Comparison of ENCODE assay signal across 14 cellular contexts in genomic region chr10:79059859-79060379, GRCh38. TPM values are rescaled to one million over a fixed set of nuclear protein-coding genes. Genes with fewer than 3 reads are reported as not detected.
DNase-seq lines count a peak whose midpoint lies in the region; ATAC-seq and TF ChIP-seq lines count a peak whose summit lies in the region.
"Had no signal": no experiment of that assay in that cellular context is flagged by ENCODE, and none has a peak within 500 bp of the region (broad histone marks: within the 10 kb centered on the region; RNA-seq: fewer than 3 reads in every experiment).

No MANE protein-coding gene starts in this region.

- no peak for TF ChIP-seq POLR2A in sigmoid colon (IDR thresholded peaks at IDR 0.05)

- H3K9ac ChIP-seq in MM.1S (ENCODE audit: low read length): no peak overlapping the region

- DNase-seq in DMS53 (lab: John Stamatoyannopoulos, UW) (peak; percentile 75), dorsolateral prefrontal cortex (peak in 8 of 10 donors; percentile 66 to 81 (median 74)), lower lobe of right lung (peak; percentile 43), sigmoid colon (peak; percentile 71), MM.1S (no peak), HCEC 1CT (no peak)
- DNase-seq: activated CD4-positive, alpha-beta T cell treated with anti-CD3 and anti-CD28 coated beads for 1 hour; DMS79 treated with DMSO at 0.1 percent for 48 hours; foreskin keratinocyte; NCI-H2171 treated with DMSO at 0.1 percent for 48 hours; stimulated activated CD4-positive, alpha-beta T cell treated with anti-CD3 and anti-CD28 coated beads, Interleukin-15, amount 100 ng/mL, for 24 hours had no signal

- H3K36me3 ChIP-seq in lower lobe of right lung (no peaks in the 10 kb centered on the region), sigmoid colon (no peaks in the 10 kb centered on the region), MM.1S (replicated peaks; ENCODE audit: insufficient read depth, low read length) (no peaks in the 10 kb centered on the region)
- H3K36me3 ChIP-seq: upper lobe of left lung had no signal

- H3K27me3 ChIP-seq in dorsolateral prefrontal cortex (no peaks in the 10 kb centered on the region), lower lobe of right lung (ENCODE audit: low read depth) (no peaks in the 10 kb centered on the region), sigmoid colon (no peaks in the 10 kb centered on the region), MM.1S (replicated peaks; ENCODE audit: insufficient read depth, low read length) (no peaks in the 10 kb centered on the region)
- H3K27me3 ChIP-seq: upper lobe of left lung had no signal

- 18 to 65% methylated on average over 11 of the region's 11 CpGs for WGBS in sigmoid colon, 2 donors

- ATAC-seq in lower lobe of right lung: peak in 1 of 2 donors; percentile 35
- no peak for ATAC-seq in HG02763 (IDR thresholded peaks at IDR 0.05; ENCODE audit: unreplicated experiment)
- no peak for ATAC-seq in SK-N-SH treated with all-trans-retinoic acid at 6 μM for 48 hours
- ATAC-seq: foreskin keratinocyte had no signal

- H3K9me2 ChIP-seq in MM.1S (replicated peaks; ENCODE audit: insufficient read depth, low read length): no peaks in the 10 kb centered on the region

- H3K9me3 ChIP-seq in lower lobe of right lung (no peaks in the 10 kb centered on the region), sigmoid colon (no peaks in the 10 kb centered on the region), MM.1S (replicated peaks; ENCODE audit: insufficient read depth, low read length) (no peaks in the 10 kb centered on the region)
- H3K9me3 ChIP-seq: upper lobe of left lung had no signal

- H3K4me3 ChIP-seq in dorsolateral prefrontal cortex (peak overlapping the region in 8 of 59 donors; percentile 1 to 14 (median 6)), lower lobe of right lung (no peak overlapping the region), sigmoid colon (no peak overlapping the region), MM.1S (ENCODE audit: low read length) (no peak overlapping the region)
- H3K4me3 ChIP-seq: upper lobe of left lung had no signal

- intact Hi-C loops in dorsolateral prefrontal cortex (cut with DNase I): loop anchor here (2.0 to 10.0 kb wide), 6 partner anchors 85 to 1015 kb away; no protein-coding TSS in a partner anchor
- intact Hi-C loops in lower lobe of right lung (cut with DNase I): no loop called here
- intact Hi-C loops in sigmoid colon (cut with DNase I): loop anchor here (10.0 kb wide), 1 partner anchor 255 kb away; no protein-coding TSS in a partner anchor

- H3F3A ChIP-seq in MM.1S (ENCODE audit: insufficient read depth, low read length): no peaks in the 10 kb centered on the region

- H3K79me2 ChIP-seq in MM.1S (ENCODE audit: low read length): no peaks in the 10 kb centered on the region

- H3K4me1 ChIP-seq in lower lobe of right lung: peaks cover 28% of the 10 kb centered on the region
- peaks cover 0 to 16% (median 10%) of the 10 kb centered on the region in 4 donors for H3K4me1 ChIP-seq in sigmoid colon
- peaks cover 6% of the 10 kb centered on the region; the same call in 1 of the 2 replicates for H3K4me1 ChIP-seq in MM.1S (ENCODE audit: low read length)
- H3K4me1 ChIP-seq: foreskin keratinocyte had no signal

- no peak overlapping the region for H2AFZ ChIP-seq in MM.1S (ENCODE audit: low read length)

- TF ChIP-seq CTCF in dorsolateral prefrontal cortex (IDR thresholded peaks at IDR 0.05 in 54 of 56, conservative IDR thresholded peaks at IDR 0.05 in 2 of 56; ENCODE audit: low read depth in 1 of 56, partially characterized antibody in 56 of 56) (peak in 6 of 56 donors; percentile 11 to 19 (median 14)), lower lobe of right lung (IDR thresholded peaks at IDR 0.05) (no peak), sigmoid colon (IDR thresholded peaks at IDR 0.05) (no peak), MM.1S (IDR thresholded peaks at IDR 0.05; ENCODE audit: low read length) (no peak)

- no peak overlapping the region for H3K4me2 ChIP-seq in MM.1S (ENCODE audit: low read depth, low read length)

- no peak for TF ChIP-seq EP300 in sigmoid colon (IDR thresholded peaks at IDR 0.05)

- no peaks in the 10 kb centered on the region for H4K20me1 ChIP-seq in MM.1S (ENCODE audit: insufficient read depth, low read length)

- H3K27ac ChIP-seq in dorsolateral prefrontal cortex: peak overlapping the region in 55 of 59 donors; percentile 4 to 89 (median 76)
- no peak overlapping the region for H3K27ac ChIP-seq in lower lobe of right lung
- H3K27ac ChIP-seq in sigmoid colon: peak overlapping the region; percentile 20 to 64 (median 38)
- no peak overlapping the region for H3K27ac ChIP-seq in MM.1S (ENCODE audit: low read length)
- H3K27ac ChIP-seq: foreskin keratinocyte, upper lobe of left lung had no signal

TF ChIP-seq in SK-N-SH treated with all-trans-retinoic acid at 6 μM for 48 hours, 23 proteins besides CTCF, POLR2A, EP300 and RAD21:
- TF ChIP-seq RARB (CRISPR knock-in tag; IDR thresholded peaks at IDR 0.05) (no peak), ESRRG (CRISPR knock-in tag; IDR thresholded peaks at IDR 0.05) (no peak), OSR1 (CRISPR knock-in tag; IDR thresholded peaks at IDR 0.05) (no peak), ZNF70 (CRISPR knock-in tag; IDR thresholded peaks at IDR 0.05) (no peak), CSRNP3 (CRISPR knock-in tag; IDR thresholded peaks at IDR 0.05) (no peak), BACH2 (CRISPR knock-in tag; IDR thresholded peaks at IDR 0.05; ENCODE audit: borderline replicate concordance) (no peak), CSDC2 (CRISPR knock-in tag; IDR thresholded peaks at IDR 0.05) (no peak), ARNTL (CRISPR knock-in tag; IDR thresholded peaks at IDR 0.05; ENCODE audit: borderline replicate concordance, low read depth) (no peak)
- TF ChIP-seq, protein P1, sequence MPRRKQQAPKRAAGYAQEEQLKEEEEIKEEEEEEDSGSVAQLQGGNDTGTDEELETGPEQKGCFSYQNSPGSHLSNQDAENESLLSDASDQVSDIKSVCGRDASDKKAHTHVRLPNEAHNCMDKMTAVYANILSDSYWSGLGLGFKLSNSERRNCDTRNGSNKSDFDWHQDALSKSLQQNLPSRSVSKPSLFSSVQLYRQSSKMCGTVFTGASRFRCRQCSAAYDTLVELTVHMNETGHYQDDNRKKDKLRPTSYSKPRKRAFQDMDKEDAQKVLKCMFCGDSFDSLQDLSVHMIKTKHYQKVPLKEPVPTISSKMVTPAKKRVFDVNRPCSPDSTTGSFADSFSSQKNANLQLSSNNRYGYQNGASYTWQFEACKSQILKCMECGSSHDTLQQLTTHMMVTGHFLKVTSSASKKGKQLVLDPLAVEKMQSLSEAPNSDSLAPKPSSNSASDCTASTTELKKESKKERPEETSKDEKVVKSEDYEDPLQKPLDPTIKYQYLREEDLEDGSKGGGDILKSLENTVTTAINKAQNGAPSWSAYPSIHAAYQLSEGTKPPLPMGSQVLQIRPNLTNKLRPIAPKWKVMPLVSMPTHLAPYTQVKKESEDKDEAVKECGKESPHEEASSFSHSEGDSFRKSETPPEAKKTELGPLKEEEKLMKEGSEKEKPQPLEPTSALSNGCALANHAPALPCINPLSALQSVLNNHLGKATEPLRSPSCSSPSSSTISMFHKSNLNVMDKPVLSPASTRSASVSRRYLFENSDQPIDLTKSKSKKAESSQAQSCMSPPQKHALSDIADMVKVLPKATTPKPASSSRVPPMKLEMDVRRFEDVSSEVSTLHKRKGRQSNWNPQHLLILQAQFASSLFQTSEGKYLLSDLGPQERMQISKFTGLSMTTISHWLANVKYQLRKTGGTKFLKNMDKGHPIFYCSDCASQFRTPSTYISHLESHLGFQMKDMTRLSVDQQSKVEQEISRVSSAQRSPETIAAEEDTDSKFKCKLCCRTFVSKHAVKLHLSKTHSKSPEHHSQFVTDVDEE (CRISPR knock-in tag; IDR thresholded peaks at IDR 0.05): no peak
- TF ChIP-seq, protein P2, sequence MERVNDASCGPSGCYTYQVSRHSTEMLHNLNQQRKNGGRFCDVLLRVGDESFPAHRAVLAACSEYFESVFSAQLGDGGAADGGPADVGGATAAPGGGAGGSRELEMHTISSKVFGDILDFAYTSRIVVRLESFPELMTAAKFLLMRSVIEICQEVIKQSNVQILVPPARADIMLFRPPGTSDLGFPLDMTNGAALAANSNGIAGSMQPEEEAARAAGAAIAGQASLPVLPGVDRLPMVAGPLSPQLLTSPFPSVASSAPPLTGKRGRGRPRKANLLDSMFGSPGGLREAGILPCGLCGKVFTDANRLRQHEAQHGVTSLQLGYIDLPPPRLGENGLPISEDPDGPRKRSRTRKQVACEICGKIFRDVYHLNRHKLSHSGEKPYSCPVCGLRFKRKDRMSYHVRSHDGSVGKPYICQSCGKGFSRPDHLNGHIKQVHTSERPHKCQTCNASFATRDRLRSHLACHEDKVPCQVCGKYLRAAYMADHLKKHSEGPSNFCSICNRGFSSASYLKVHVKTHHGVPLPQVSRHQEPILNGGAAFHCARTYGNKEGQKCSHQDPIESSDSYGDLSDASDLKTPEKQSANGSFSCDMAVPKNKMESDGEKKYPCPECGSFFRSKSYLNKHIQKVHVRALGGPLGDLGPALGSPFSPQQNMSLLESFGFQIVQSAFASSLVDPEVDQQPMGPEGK (CRISPR knock-in tag; IDR thresholded peaks at IDR 0.05; ENCODE audit: borderline replicate concordance): no peak

RNA-seq across cellular contexts. Expression of gene ZMIZ1, which starts 8.8 kb away (rescaled TPM):
- total RNA-seq in dorsolateral prefrontal cortex (100 to 1,000 TPM in 47 of 120 experiments, 10 to 100 TPM in 73; 67.5 to 153 (median 96.5) TPM), lower lobe of right lung (102 TPM), sigmoid colon (10 to 100 TPM; 26.5 to 49.3 (median 37.5) TPM)
- 10 to 100 TPM; 17.4 to 31.5 (median 25.4) TPM for polyA plus RNA-seq in sigmoid colon

Comparison
In these comparisons a context has a peak if more than half of its experiments do, and no peak if none do; other contexts are left out.
1. DNase-seq: peak in DMS53 (single experiment), dorsolateral prefrontal cortex (8 of 10), lower lobe of right lung (single experiment) and sigmoid colon (single experiment); none in MM.1S (single experiment) and HCEC 1CT (single experiment).
2. H3K27ac ChIP-seq: peak in dorsolateral prefrontal cortex (55 of 59) and sigmoid colon (4 of 4); none in lower lobe of right lung (single experiment) and MM.1S (single experiment).